In the genomic region with DNA sequence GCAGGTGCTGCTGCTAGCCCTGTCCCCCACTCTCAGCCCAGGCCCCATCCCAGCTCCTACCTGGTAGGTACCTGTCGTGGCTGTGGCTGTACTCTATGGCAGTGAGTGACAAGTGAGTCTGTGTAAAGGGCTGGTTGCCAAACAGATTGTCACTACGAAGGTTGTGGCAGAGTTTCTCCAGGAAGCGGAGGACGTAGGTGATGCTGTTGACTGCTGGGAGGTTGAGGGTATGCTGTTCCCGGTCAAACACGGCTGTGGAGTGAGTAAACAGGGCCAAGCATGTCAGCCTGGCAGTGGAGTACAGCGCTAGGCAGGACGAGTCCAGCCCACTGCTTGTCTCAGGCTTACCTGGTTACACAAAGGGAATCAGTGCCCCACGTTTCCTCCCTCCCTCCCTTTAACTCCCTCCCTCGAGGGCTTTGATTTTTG, we compare ENCODE assay signal across 15 cellular contexts. TPM values are rescaled to one million over a fixed set of nuclear protein-coding genes. Genes with fewer than 3 reads are reported as not detected.
DNase-seq lines count a peak whose midpoint lies in the region; ATAC-seq and TF ChIP-seq lines count a peak whose summit lies in the region.
"Had no signal": no experiment of that assay in that cellular context is flagged by ENCODE, and none has a peak within 500 bp of the region (broad histone marks: within the 10 kb centered on the region; RNA-seq: fewer than 3 reads in every experiment).

No MANE protein-coding gene starts in this region.

- H3K27ac Mint-ChIP-seq in activated CD8-positive, alpha-beta T cell treated with anti-CD3 and anti-CD28 coated beads, Interleukin-2, amount 10 ng/mL, durations not matched to agents 7 days and 5 days, result no peak overlapping the region
- no peak overlapping the region for H3K27ac Mint-ChIP-seq in activated CD8-positive, alpha-beta T cell treated with anti-CD3 and anti-CD28 coated beads for 36 hours
- no peak overlapping the region for H3K27ac Mint-ChIP-seq in osteocyte (ENCODE audit: unreplicated experiment)
- H3K27ac Mint-ChIP-seq in progenitor cell of endocrine pancreas, result no peak overlapping the region
- H3K27ac Mint-ChIP-seq in T-helper 2 cell treated with Interferon-gamma antibody and Interleukin-4, amounts not matched to agents 5 μg/mL and 100 μg/mL, for 36 hours, result no peak overlapping the region

- peak; percentile 27 for ATAC-seq in activated CD8-positive, alpha-beta T cell treated with anti-CD3 and anti-CD28 coated beads, Interleukin-2, amount 10 ng/mL, durations not matched to agents 7 days and 5 days
- ATAC-seq in activated CD8-positive, alpha-beta T cell treated with anti-CD3 and anti-CD28 coated beads for 36 hours, result no peak
- ATAC-seq in gastroesophageal sphincter, result no peak
- ATAC-seq: HCT116 had no signal

- intact Hi-C loops in activated CD8-positive, alpha-beta T cell treated with anti-CD3 and anti-CD28 coated beads for 36 hours (cut with micrococcal nuclease), result no loop called here

- WGBS in gastroesophageal sphincter (ENCODE audit: low coverage in 1 of 2), 2 donors, result 79% methylated on average over 2 of the region's 10 CpGs; no CpG with 5 or more reads in 1 of the 2 donors

- no peaks in the 10 kb centered on the region for H3K27me3 Mint-ChIP-seq in activated CD8-positive, alpha-beta T cell treated with anti-CD3 and anti-CD28 coated beads, Interleukin-2, amount 10 ng/mL, durations not matched to agents 7 days and 5 days (ENCODE audit: low read depth)
- H3K27me3 Mint-ChIP-seq in activated CD8-positive, alpha-beta T cell treated with anti-CD3 and anti-CD28 coated beads for 36 hours, result no peaks in the 10 kb centered on the region
- no peaks in the 10 kb centered on the region for H3K27me3 Mint-ChIP-seq in osteocyte (ENCODE audit: unreplicated experiment)
- no peaks in the 10 kb centered on the region for H3K27me3 Mint-ChIP-seq in progenitor cell of endocrine pancreas
- H3K27me3 Mint-ChIP-seq in T-helper 2 cell treated with Interferon-gamma antibody and Interleukin-4, amounts not matched to agents 5 μg/mL and 100 μg/mL, for 36 hours (ENCODE audit: low read depth), result no peaks in the 10 kb centered on the region

- no peaks in the 10 kb centered on the region for H3K27me3 ChIP-seq in gastroesophageal sphincter
- H3K27me3 ChIP-seq: SJSA1 had no signal

- H3K4me1 ChIP-seq in gastroesophageal sphincter, result peaks cover 0 to 26% (median 4%) of the 10 kb centered on the region in 3 donors
- H3K4me1 ChIP-seq: SJSA1 had no signal

- H3K4me1 Mint-ChIP-seq in activated CD8-positive, alpha-beta T cell treated with anti-CD3 and anti-CD28 coated beads, Interleukin-2, amount 10 ng/mL, durations not matched to agents 7 days and 5 days (ENCODE audit: low read depth), result peaks cover 16% of the 10 kb centered on the region
- no peaks in the 10 kb centered on the region for H3K4me1 Mint-ChIP-seq in activated CD8-positive, alpha-beta T cell treated with anti-CD3 and anti-CD28 coated beads for 36 hours (ENCODE audit: low read depth)
- H3K4me1 Mint-ChIP-seq in osteocyte (ENCODE audit: unreplicated experiment) (no peaks in the 10 kb centered on the region), progenitor cell of endocrine pancreas (ENCODE audit: low read depth) (no peaks in the 10 kb centered on the region)
- peaks cover 13% of the 10 kb centered on the region for H3K4me1 Mint-ChIP-seq in T-helper 2 cell treated with Interferon-gamma antibody and Interleukin-4, amounts not matched to agents 5 μg/mL and 100 μg/mL, for 36 hours (ENCODE audit: low read depth)

- peak overlapping the region in 3 of 4 donors; percentile 66 to 74 (median 68) for H3K27ac ChIP-seq in gastroesophageal sphincter
- H3K27ac ChIP-seq: SJSA1 had no signal

- H3K4me3 ChIP-seq in gastroesophageal sphincter, result no peak overlapping the region
- H3K4me3 ChIP-seq: A549, SJSA1 had no signal

- no peak for TF ChIP-seq EP300 in gastroesophageal sphincter (IDR thresholded peaks at IDR 0.05)

- no peak for DNase-seq in activated CD8-positive, alpha-beta T cell treated with anti-CD3 and anti-CD28 coated beads, Interleukin-2, amount 10 ng/mL, durations not matched to agents 7 days and 5 days
- DNase-seq in activated CD8-positive, alpha-beta T cell treated with anti-CD3 and anti-CD28 coated beads for 36 hours, result no peak
- DNase-seq in osteocyte (ENCODE audit: extremely low spot score, unreplicated experiment) (peak; percentile 73), progenitor cell of endocrine pancreas (ENCODE audit: low spot score, unreplicated experiment) (no peak), HuH-7 (ENCODE audit: low spot score) (no peak), OCI-M1 (lab: John Stamatoyannopoulos, UW) (no peak)
- no peak for DNase-seq in T-helper 2 cell treated with Interferon-gamma antibody and Interleukin-4, amounts not matched to agents 5 μg/mL and 100 μg/mL, for 36 hours (ENCODE audit: low spot score)
- DNase-seq: activated T-cell treated with anti-CD3 and anti-CD28 coated beads, Interleukin-2, amount 50 U/mL, for 48 hours; effector memory CD4-positive, alpha-beta T cell; NCI-H1436; NCI-H774 had no signal

- H3K36me3 ChIP-seq in gastroesophageal sphincter, result peaks cover 0 to 91% of the 10 kb centered on the region in 2 donors

- CTCF ChIA-PET in activated CD8-positive, alpha-beta T cell treated with anti-CD3 and anti-CD28 coated beads, Interleukin-2, amount 10 ng/mL, durations not matched to agents 7 days and 5 days (lab: Charles Lee), result no interaction called here
- CTCF ChIA-PET in activated CD8-positive, alpha-beta T cell treated with anti-CD3 and anti-CD28 coated beads for 36 hours (lab: Charles Lee), result no interaction called here

- TF ChIP-seq CTCF in activated CD8-positive, alpha-beta T cell treated with anti-CD3 and anti-CD28 coated beads for 36 hours (IDR thresholded peaks at IDR 0.05), result no peak
- no peak for TF ChIP-seq CTCF in gastroesophageal sphincter (IDR thresholded peaks at IDR 0.05)
- no peak for TF ChIP-seq CTCF in osteocyte (IDR thresholded peaks at IDR 0.05)
- TF ChIP-seq CTCF in progenitor cell of endocrine pancreas (IDR thresholded peaks at IDR 0.05; ENCODE audit: unreplicated experiment), result no peak

- H3K4me3 Mint-ChIP-seq in activated CD8-positive, alpha-beta T cell treated with anti-CD3 and anti-CD28 coated beads, Interleukin-2, amount 10 ng/mL, durations not matched to agents 7 days and 5 days, result no peak overlapping the region
- H3K4me3 Mint-ChIP-seq in activated CD8-positive, alpha-beta T cell treated with anti-CD3 and anti-CD28 coated beads for 36 hours, result no peak overlapping the region
- H3K4me3 Mint-ChIP-seq in osteocyte (ENCODE audit: unreplicated experiment), result no peak overlapping the region
- H3K4me3 Mint-ChIP-seq in progenitor cell of endocrine pancreas (ENCODE audit: low read depth), result no peak overlapping the region
- H3K4me3 Mint-ChIP-seq in T-helper 2 cell treated with Interferon-gamma antibody and Interleukin-4, amounts not matched to agents 5 μg/mL and 100 μg/mL, for 36 hours, result no peak overlapping the region

- POLR2A ChIA-PET in activated CD8-positive, alpha-beta T cell treated with anti-CD3 and anti-CD28 coated beads, Interleukin-2, amount 10 ng/mL, durations not matched to agents 7 days and 5 days (lab: Charles Lee), result no interaction called here
- POLR2A ChIA-PET in activated CD8-positive, alpha-beta T cell treated with anti-CD3 and anti-CD28 coated beads for 36 hours (lab: Charles Lee), result no interaction called here

- no peak for TF ChIP-seq POLR2A in gastroesophageal sphincter (IDR thresholded peaks at IDR 0.05)

- H3K9me3 Mint-ChIP-seq in activated CD8-positive, alpha-beta T cell treated with anti-CD3 and anti-CD28 coated beads, Interleukin-2, amount 10 ng/mL, durations not matched to agents 7 days and 5 days (ENCODE audit: insufficient read depth), result no peaks in the 10 kb centered on the region
- H3K9me3 Mint-ChIP-seq in activated CD8-positive, alpha-beta T cell treated with anti-CD3 and anti-CD28 coated beads for 36 hours, result no peaks in the 10 kb centered on the region
- no peaks in the 10 kb centered on the region for H3K9me3 Mint-ChIP-seq in osteocyte (ENCODE audit: unreplicated experiment)
- H3K9me3 Mint-ChIP-seq in progenitor cell of endocrine pancreas (ENCODE audit: low read depth), result no peaks in the 10 kb centered on the region
- no peaks in the 10 kb centered on the region for H3K9me3 Mint-ChIP-seq in T-helper 2 cell treated with Interferon-gamma antibody and Interleukin-4, amounts not matched to agents 5 μg/mL and 100 μg/mL, for 36 hours

- no peaks in the 10 kb centered on the region for H3K9me3 ChIP-seq in gastroesophageal sphincter
- H3K9me3 ChIP-seq: A549, SJSA1 had no signal

- peaks cover 28% of the 10 kb centered on the region for H3K36me3 Mint-ChIP-seq in activated CD8-positive, alpha-beta T cell treated with anti-CD3 and anti-CD28 coated beads, Interleukin-2, amount 10 ng/mL, durations not matched to agents 7 days and 5 days (ENCODE audit: low read depth)
- peaks cover 20% of the 10 kb centered on the region for H3K36me3 Mint-ChIP-seq in activated CD8-positive, alpha-beta T cell treated with anti-CD3 and anti-CD28 coated beads for 36 hours (ENCODE audit: low read depth)
- peaks cover 28% of the 10 kb centered on the region for H3K36me3 Mint-ChIP-seq in osteocyte (ENCODE audit: unreplicated experiment)
- peaks cover 25% of the 10 kb centered on the region for H3K36me3 Mint-ChIP-seq in progenitor cell of endocrine pancreas (ENCODE audit: insufficient read depth)
- H3K36me3 Mint-ChIP-seq in T-helper 2 cell treated with Interferon-gamma antibody and Interleukin-4, amounts not matched to agents 5 μg/mL and 100 μg/mL, for 36 hours (ENCODE audit: low read depth), result peaks cover 14% of the 10 kb centered on the region

RNA-seq across cellular contexts. Expression of a gene that starts 24.8 kb away (rescaled TPM):
- under 1 TPM; 0.29 to 0.40 TPM for total RNA-seq in activated CD8-positive, alpha-beta T cell treated with anti-CD3 and anti-CD28 coated beads, Interleukin-2, amount 10 ng/mL, durations not matched to agents 7 days and 5 days
- under 1 TPM; 0.22 to 0.25 TPM for total RNA-seq in activated CD8-positive, alpha-beta T cell treated with anti-CD3 and anti-CD28 coated beads for 36 hours
- under 1 TPM; 0.35 to 0.81 (median 0.41) TPM for total RNA-seq in gastroesophageal sphincter
- 0.29 and 0.30 TPM in 2 replicates for total RNA-seq in osteocyte
- 0.95 and 1.0 TPM in 2 replicates for total RNA-seq in progenitor cell of endocrine pancreas
